Comparison of ENCODE assay signal across 9 cellular contexts in genomic region chr10:101839002-101839401, GRCh38. TPM values are rescaled to one million over a fixed set of nuclear protein-coding genes. Genes with fewer than 3 reads are reported as not detected.
DNase-seq lines count a peak whose midpoint lies in the region; ATAC-seq lines count a peak whose summit lies in the region.
"Had no signal": no experiment of that assay in that cellular context is flagged by ENCODE, and none has a peak within 500 bp of the region (broad histone marks: within the 10 kb centered on the region; RNA-seq: fewer than 3 reads in every experiment).

No MANE protein-coding gene starts in this region.

- peak overlapping the region; percentile 59 to 90 for H3K4me3 Mint-ChIP-seq in stimulated activated naive CD8-positive, alpha-beta T cell treated with anti-CD3 and anti-CD28 coated beads, Interleukin-15, amount 100 ng/mL, for 72 hours
- H3K4me3 Mint-ChIP-seq in activated naive CD8-positive, alpha-beta T cell treated with anti-CD3 and anti-CD28 coated beads for 36 hours: peak overlapping the region; percentile 80
- peak overlapping the region; percentile 82 for H3K4me3 Mint-ChIP-seq in memory B cell

- H3K4me1 Mint-ChIP-seq in stimulated activated naive CD8-positive, alpha-beta T cell treated with anti-CD3 and anti-CD28 coated beads, Interleukin-15, amount 100 ng/mL, for 72 hours: peaks cover 70% of the 10 kb centered on the region
- H3K4me1 Mint-ChIP-seq in activated naive CD8-positive, alpha-beta T cell treated with anti-CD3 and anti-CD28 coated beads for 36 hours: peaks cover 51% of the 10 kb centered on the region
- H3K4me1 Mint-ChIP-seq in memory B cell: peaks cover 47% of the 10 kb centered on the region

- H3K27ac Mint-ChIP-seq in stimulated activated naive CD8-positive, alpha-beta T cell treated with anti-CD3 and anti-CD28 coated beads, Interleukin-15, amount 100 ng/mL, for 72 hours: no peak overlapping the region
- no peak overlapping the region for H3K27ac Mint-ChIP-seq in activated naive CD8-positive, alpha-beta T cell treated with anti-CD3 and anti-CD28 coated beads for 36 hours
- no peak overlapping the region for H3K27ac Mint-ChIP-seq in memory B cell

- peaks cover 32% of the 10 kb centered on the region for H3K27me3 Mint-ChIP-seq in stimulated activated naive CD8-positive, alpha-beta T cell treated with anti-CD3 and anti-CD28 coated beads, Interleukin-15, amount 100 ng/mL, for 72 hours
- peaks cover 19% of the 10 kb centered on the region for H3K27me3 Mint-ChIP-seq in activated naive CD8-positive, alpha-beta T cell treated with anti-CD3 and anti-CD28 coated beads for 36 hours
- no peaks in the 10 kb centered on the region for H3K27me3 Mint-ChIP-seq in memory B cell

- no peaks in the 10 kb centered on the region for H3K36me3 Mint-ChIP-seq in activated naive CD8-positive, alpha-beta T cell treated with anti-CD3 and anti-CD28 coated beads for 36 hours
- no peaks in the 10 kb centered on the region for H3K36me3 Mint-ChIP-seq in memory B cell

- DNase-seq in stimulated activated naive CD8-positive, alpha-beta T cell treated with anti-CD3 and anti-CD28 coated beads, Interleukin-15, amount 100 ng/mL, for 72 hours: no peak
- DNase-seq in stimulated activated naive CD8-positive, alpha-beta T cell treated with anti-CD3 and anti-CD28 coated beads, Interleukin-15, Interleukin-2, amounts not matched to agents 100 U/mL and 50 U/mL, for 24 hours: no peak
- no peak for DNase-seq in activated naive CD8-positive, alpha-beta T cell treated with anti-CD3 and anti-CD28 coated beads for 36 hours
- no peak for DNase-seq in memory B cell (ENCODE audit: low spot score in 2 of 2)
- no peak for DNase-seq in stimulated activated CD8-positive, alpha-beta memory T cell treated with anti-CD3 and anti-CD28 coated beads, Interleukin-4, amount 100 ng/mL, for 48 hours
- no peak for DNase-seq in NCI-H187 (lab: John Stamatoyannopoulos, UW)
- DNase-seq: GF-D8 had no signal

- ATAC-seq in stimulated activated naive CD8-positive, alpha-beta T cell treated with anti-CD3 and anti-CD28 coated beads, Interleukin-15, amount 100 ng/mL, for 72 hours: no peak
- ATAC-seq in stimulated activated naive CD8-positive, alpha-beta T cell treated with anti-CD3 and anti-CD28 coated beads, Interleukin-15, Interleukin-2, amounts not matched to agents 100 U/mL and 50 U/mL, for 24 hours: no peak
- ATAC-seq in memory B cell (ENCODE audit: low read depth): no peak
- ATAC-seq in HG03565 (IDR thresholded peaks at IDR 0.05; ENCODE audit: unreplicated experiment): no peak
- ATAC-seq in GM18498 (IDR thresholded peaks at IDR 0.05; ENCODE audit: unreplicated experiment): no peak

- no peaks in the 10 kb centered on the region for H3K9me3 Mint-ChIP-seq in stimulated activated naive CD8-positive, alpha-beta T cell treated with anti-CD3 and anti-CD28 coated beads, Interleukin-15, amount 100 ng/mL, for 72 hours
- H3K9me3 Mint-ChIP-seq in activated naive CD8-positive, alpha-beta T cell treated with anti-CD3 and anti-CD28 coated beads for 36 hours: no peaks in the 10 kb centered on the region
- no peaks in the 10 kb centered on the region for H3K9me3 Mint-ChIP-seq in memory B cell

RNA-seq across cellular contexts. Expression of gene KCNIP2, which starts 4.6 kb away (rescaled TPM):
- 1 to 10 TPM; 1.1 to 1.7 TPM for total RNA-seq in activated naive CD8-positive, alpha-beta T cell treated with anti-CD3 and anti-CD28 coated beads for 36 hours

RNA-seq across cellular contexts. Expression of gene OGA, which starts 20.8 kb away (rescaled TPM):
- 100 to 1,000 TPM in 1 of 2 experiments, 10 to 100 TPM in 1; 92.2 to 100 TPM for total RNA-seq in activated naive CD8-positive, alpha-beta T cell treated with anti-CD3 and anti-CD28 coated beads for 36 hours

RNA-seq across cellular contexts. Expression of gene NPM3, which starts 55.8 kb away (rescaled TPM):
- 100 to 1,000 TPM; 255 to 260 TPM for total RNA-seq in activated naive CD8-positive, alpha-beta T cell treated with anti-CD3 and anti-CD28 coated beads for 36 hours
